ENCODE assay signal across 18 cellular contexts in the genomic region with DNA sequence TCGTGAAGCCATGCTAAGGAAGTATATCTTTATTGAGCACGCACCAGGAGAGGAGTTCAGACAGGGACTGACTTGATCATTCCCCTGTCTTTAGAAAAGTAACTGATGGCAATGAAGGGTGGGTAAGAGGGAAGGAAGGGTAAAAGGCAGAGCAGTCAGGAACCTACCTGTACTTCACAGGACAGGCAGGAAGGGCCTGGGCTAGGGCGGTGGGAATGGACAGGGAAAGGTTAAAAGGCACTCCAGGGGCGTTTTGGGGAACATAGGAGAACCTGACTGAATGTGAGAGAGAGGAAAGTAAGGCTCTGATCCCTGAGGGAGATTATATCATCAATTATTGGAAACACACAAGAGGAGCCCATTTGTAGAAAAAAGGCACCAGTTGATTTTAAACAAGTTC. TPM values are rescaled to one million over a fixed set of nuclear protein-coding genes. Genes with fewer than 3 reads are reported as not detected.
DNase-seq lines count a peak whose midpoint lies in the region; ATAC-seq and TF ChIP-seq lines count a peak whose summit lies in the region.
"Had no signal": no experiment of that assay in that cellular context is flagged by ENCODE, and none has a peak within 500 bp of the region (broad histone marks: within the 10 kb centered on the region; RNA-seq: fewer than 3 reads in every experiment).

No MANE protein-coding gene starts in this region.

- no peaks in the 10 kb centered on the region for H4K20me1 ChIP-seq in DND-41 (ENCODE audit: insufficient read depth, low read length)

- DNase-seq in DND-41 (no peak), pons (ENCODE audit: low spot score) (peak; percentile 22), upper lobe of right lung (no peak), SW 1271 (lab: John Stamatoyannopoulos, UW) (no peak)
- DNase-seq in stimulated activated CD4-positive, alpha-beta T cell treated with anti-CD3 and anti-CD28 coated beads, Interleukin-1b, Interleukin-23, amount 100 ng/mL, for 48 hours: no peak
- DNase-seq: ACHN, BE2C, COR-L47, DMS153, GM23248, MM.1S, NCI-H2029 treated with DMSO at 0.1 percent for 48 hours, NCI-H524 had no signal

- H3K27me3 ChIP-seq in DND-41 (ENCODE audit: insufficient read depth, low read length, poor library complexity) (no peaks in the 10 kb centered on the region), layer of hippocampus (ENCODE audit: control insufficient read depth, insufficient read depth, low read length) (no peaks in the 10 kb centered on the region), upper lobe of right lung (no peaks in the 10 kb centered on the region)
- H3K27me3 ChIP-seq: BE2C, SJCRH30 had no signal

- TF ChIP-seq CTCF in DND-41 (IDR thresholded peaks at IDR 0.05; ENCODE audit: borderline replicate concordance, extremely low read depth, low read length, poor library complexity, severe bottlenecking) (no peak), upper lobe of right lung (IDR thresholded peaks at IDR 0.05) (no peak)

- H3K9ac ChIP-seq in DND-41 (ENCODE audit: low read depth, low read length): no peak overlapping the region
- H3K9ac ChIP-seq: GM23248 had no signal

- peaks cover 43% of the 10 kb centered on the region for H3K36me3 ChIP-seq in DND-41 (ENCODE audit: insufficient read depth, low read length)
- H3K36me3 ChIP-seq in upper lobe of right lung: peaks cover 24% of the 10 kb centered on the region

- peaks cover 49% of the 10 kb centered on the region for H3K36me3 Mint-ChIP-seq in activated T-helper 17 cell treated with anti-CD3 and anti-CD28 coated beads, Interleukin-2, amount 50 U/mL, for 72 hours (ENCODE audit: low read depth)

- H3K4me2 ChIP-seq in DND-41 (ENCODE audit: insufficient read depth, low read length): peak overlapping the region; percentile 89; the same call in 1 of the 2 replicates

- no peak overlapping the region for H3K4me3 ChIP-seq in DND-41 (ENCODE audit: low read depth in 1 of 2, low read length in 2 of 2)
- no peak overlapping the region for H3K4me3 ChIP-seq in upper lobe of right lung
- H3K4me3 ChIP-seq: GM23248, SJCRH30 had no signal

- ATAC-seq in DND-41 (ENCODE audit: insufficient read depth, low read depth) (no peak), upper lobe of right lung (no peak)
- no peak for ATAC-seq in activated T-helper 17 cell treated with anti-CD3 and anti-CD28 coated beads, Interleukin-2, amount 50 U/mL, for 72 hours (replicated peaks)
- ATAC-seq: HCT116 had no signal

- no peaks in the 10 kb centered on the region for H3K27me3 Mint-ChIP-seq in activated T-helper 17 cell treated with anti-CD3 and anti-CD28 coated beads, Interleukin-2, amount 50 U/mL, for 72 hours

- H3K9me3 Mint-ChIP-seq in activated T-helper 17 cell treated with anti-CD3 and anti-CD28 coated beads, Interleukin-2, amount 50 U/mL, for 72 hours: no peaks in the 10 kb centered on the region

- H3K4me1 ChIP-seq in DND-41 (ENCODE audit: insufficient read depth, low read length) (peaks cover 35% of the 10 kb centered on the region), upper lobe of right lung (no peaks in the 10 kb centered on the region)
- H3K4me1 ChIP-seq: BE2C had no signal

- no peak overlapping the region for H3K4me3 Mint-ChIP-seq in activated T-helper 17 cell treated with anti-CD3 and anti-CD28 coated beads, Interleukin-2, amount 50 U/mL, for 72 hours

- H3K27ac ChIP-seq in DND-41 (ENCODE audit: low read length) (no peak overlapping the region), layer of hippocampus (ENCODE audit: low read depth, low read length) (peak overlapping the region; percentile 71), upper lobe of right lung (no peak overlapping the region)
- H3K27ac ChIP-seq: GM23248, RWPE1, SJCRH30 had no signal

- H3K4me1 Mint-ChIP-seq in activated T-helper 17 cell treated with anti-CD3 and anti-CD28 coated beads, Interleukin-2, amount 50 U/mL, for 72 hours: peaks cover 19% of the 10 kb centered on the region

- H3K27ac Mint-ChIP-seq in activated T-helper 17 cell treated with anti-CD3 and anti-CD28 coated beads, Interleukin-2, amount 50 U/mL, for 72 hours: peak overlapping the region; percentile 20

- intact Hi-C loops in upper lobe of right lung (cut with DNase I): no loop called here

- H3K9me3 ChIP-seq in DND-41 (ENCODE audit: insufficient read depth, low read length, severe bottlenecking) (no peaks in the 10 kb centered on the region), upper lobe of right lung (no peaks in the 10 kb centered on the region)
- H3K9me3 ChIP-seq: BE2C, SJCRH30 had no signal

- no peak overlapping the region for H2AFZ ChIP-seq in DND-41 (ENCODE audit: low read depth, low read length)
- H2AFZ ChIP-seq: GM23248 had no signal

- peaks cover 36% of the 10 kb centered on the region for H3K79me2 ChIP-seq in DND-41 (ENCODE audit: insufficient read depth, low read length)

RNA-seq across cellular contexts. Expression of a gene that starts 3.9 kb away (rescaled TPM):
- 10 to 100 TPM; 12.3 to 12.6 TPM for total RNA-seq in activated T-helper 17 cell treated with anti-CD3 and anti-CD28 coated beads, Interleukin-2, amount 50 U/mL, for 72 hours
- total RNA-seq in upper lobe of right lung: 12.2 TPM

RNA-seq across cellular contexts. Expression of a gene that starts 58.1 kb away (rescaled TPM):
- 100 to 1,000 TPM; 339 to 432 TPM for total RNA-seq in activated T-helper 17 cell treated with anti-CD3 and anti-CD28 coated beads, Interleukin-2, amount 50 U/mL, for 72 hours
- total RNA-seq in upper lobe of right lung: 198 TPM
